Comparison of ENCODE assay signal across 9 cellular contexts in the genomic region with DNA sequence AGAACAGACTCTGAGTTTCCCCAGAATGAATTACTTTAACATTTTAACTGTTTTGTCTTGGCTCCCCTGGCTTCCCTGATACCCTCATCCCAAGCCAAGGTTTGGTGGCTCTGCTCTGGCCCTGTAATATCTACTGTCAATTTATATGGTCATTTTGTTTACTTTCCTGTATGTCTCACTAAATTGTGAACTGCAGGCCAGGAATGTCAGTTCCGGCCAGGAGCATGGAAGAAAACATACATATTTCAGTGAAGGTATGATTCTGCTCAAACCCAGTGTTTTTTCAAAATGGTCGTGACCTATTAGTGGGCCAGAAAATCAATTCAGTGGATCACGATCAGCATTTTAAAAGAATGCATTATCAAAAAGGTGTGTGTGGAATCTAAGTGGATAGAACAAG. TPM values are rescaled to one million over a fixed set of nuclear protein-coding genes. Genes with fewer than 3 reads are reported as not detected.
DNase-seq lines count a peak whose midpoint lies in the region; ATAC-seq and TF ChIP-seq lines count a peak whose summit lies in the region.
"Had no signal": no experiment of that assay in that cellular context is flagged by ENCODE, and none has a peak within 500 bp of the region (broad histone marks: within the 10 kb centered on the region; RNA-seq: fewer than 3 reads in every experiment).

No MANE protein-coding gene starts in this region.

- POLR2A ChIA-PET in CD8-positive, alpha-beta memory T cell (lab: Charles Lee) = no interaction called here

- no peaks in the 10 kb centered on the region for H3K27me3 ChIP-seq in CD8-positive, alpha-beta memory T cell (ENCODE audit: insufficient read depth, low read length, poor library complexity, severe bottlenecking)
- H3K27me3 ChIP-seq in NT2/D1 (ENCODE audit: insufficient read depth, insufficient read length) = peaks cover 5% of the 10 kb centered on the region
- no peaks in the 10 kb centered on the region for H3K27me3 ChIP-seq in effector memory CD4-positive, alpha-beta T cell (replicated peaks; ENCODE audit: control insufficient read depth, insufficient read depth, low read length, poor library complexity, severe bottlenecking)
- no peaks in the 10 kb centered on the region for H3K27me3 ChIP-seq in neutrophil

- TF ChIP-seq CTCF in neutrophil (IDR thresholded peaks at IDR 0.05) (no peak), mucosa of descending colon (IDR thresholded peaks at IDR 0.05) (no peak)

- H3K9me3 Mint-ChIP-seq in CD8-positive, alpha-beta memory T cell = peaks cover 0 to 2% (median 0%) of the 10 kb centered on the region in 5 donors

- H3K27me3 Mint-ChIP-seq in CD8-positive, alpha-beta memory T cell = peaks cover 0 to 4% of the 10 kb centered on the region in 2 donors

- peaks cover 20 to 42% (median 29%) of the 10 kb centered on the region in 3 donors for H3K4me1 Mint-ChIP-seq in CD8-positive, alpha-beta memory T cell

- H3K27ac Mint-ChIP-seq in CD8-positive, alpha-beta memory T cell = peak overlapping the region in 7 of 8 donors; percentile 9 to 98 (median 90)

- ATAC-seq in HG02798 (IDR thresholded peaks at IDR 0.05; ENCODE audit: poor library complexity, unreplicated experiment) (no peak), mucosa of descending colon (no peak)

- H3K9ac ChIP-seq in NT2/D1 (ENCODE audit: insufficient read length, low read depth) = peak overlapping the region; percentile 79

- intact Hi-C loops in mucosa of descending colon (cut with DNase I, micrococcal nuclease) = no loop called here

- H3K36me3 ChIP-seq in CD8-positive, alpha-beta memory T cell (ENCODE audit: insufficient read depth, low read length) = no peaks in the 10 kb centered on the region
- H3K36me3 ChIP-seq in NT2/D1 (ENCODE audit: insufficient read depth, insufficient read length, low read length) (no peaks in the 10 kb centered on the region), neutrophil (no peaks in the 10 kb centered on the region), mucosa of descending colon (ENCODE audit: low read depth) (no peaks in the 10 kb centered on the region)
- H3K36me3 ChIP-seq in effector memory CD4-positive, alpha-beta T cell (ENCODE audit: control insufficient read depth, insufficient read depth, low read length) = no peaks in the 10 kb centered on the region

- no peaks in the 10 kb centered on the region for H3K9me3 ChIP-seq in CD8-positive, alpha-beta memory T cell (ENCODE audit: low read length)
- H3K9me3 ChIP-seq in NT2/D1 (ENCODE audit: insufficient read depth, low read length) (no peaks in the 10 kb centered on the region), neutrophil (no peaks in the 10 kb centered on the region), mucosa of descending colon (no peaks in the 10 kb centered on the region)
- no peaks in the 10 kb centered on the region for H3K9me3 ChIP-seq in effector memory CD4-positive, alpha-beta T cell (ENCODE audit: control insufficient read depth, low read length)

- DNase-seq in CD8-positive, alpha-beta memory T cell = no peak
- DNase-seq in NT2/D1 (ENCODE audit: low read depth, low spot score) = no peak
- DNase-seq in effector memory CD4-positive, alpha-beta T cell = no peak
- DNase-seq in NCI-H526 treated with DMSO at 0.1 percent for 48 hours (lab: John Stamatoyannopoulos, UW) = no peak
- DNase-seq in NCI-H2227 (lab: John Stamatoyannopoulos, UW; ENCODE audit: unreplicated experiment) = no peak
- no peak for DNase-seq in mucosa of descending colon
- DNase-seq: stimulated activated naive CD4-positive, alpha-beta T cell treated with Interleukin-2 at 50 U/mL for 16 hours had no signal

- H3K4me3 ChIP-seq in CD8-positive, alpha-beta memory T cell (ENCODE audit: low read length) = peak overlapping the region; percentile 69
- H3K4me3 ChIP-seq in NT2/D1 (ENCODE audit: insufficient read length, low read depth) (peak overlapping the region; percentile 78), neutrophil (ENCODE audit: low read depth in 1 of 2, low read length in 1 of 2) (peak overlapping the region; percentile 75 to 81), mucosa of descending colon (no peak overlapping the region)
- peak overlapping the region; percentile 78 for H3K4me3 ChIP-seq in effector memory CD4-positive, alpha-beta T cell (ENCODE audit: insufficient read depth, low read depth, low read length, poor library complexity, severe bottlenecking)

- CTCF ChIA-PET in CD8-positive, alpha-beta memory T cell (lab: Charles Lee) = interaction anchor here (1.8 kb wide), 1 partner anchor 18 kb away, joined by 6 read pairs; no protein-coding TSS in a partner anchor

- peak overlapping the region; percentile 89 to 98 (median 94) for H3K4me3 Mint-ChIP-seq in CD8-positive, alpha-beta memory T cell

- H3K27ac ChIP-seq in CD8-positive, alpha-beta memory T cell (ENCODE audit: low read depth, low read length) = no peak overlapping the region
- H3K27ac ChIP-seq in effector memory CD4-positive, alpha-beta T cell (ENCODE audit: insufficient read depth, low read length, poor library complexity, severe bottlenecking) = no peak overlapping the region
- H3K27ac ChIP-seq in neutrophil = peak overlapping the region; percentile 94

- peaks cover 0 to 10% (median 0%) of the 10 kb centered on the region in 3 donors for H3K36me3 Mint-ChIP-seq in CD8-positive, alpha-beta memory T cell

- peaks cover 5% of the 10 kb centered on the region for H3K4me1 ChIP-seq in CD8-positive, alpha-beta memory T cell (ENCODE audit: insufficient read depth, low read length)
- H3K4me1 ChIP-seq in NT2/D1 (ENCODE audit: insufficient read depth, insufficient read length) (no peaks in the 10 kb centered on the region), neutrophil (ENCODE audit: control insufficient read depth in 1 of 2, insufficient read depth in 1 of 2, low read depth in 1 of 2, low read length in 1 of 2) (peaks cover 6 to 12% of the 10 kb centered on the region in 2 experiments), mucosa of descending colon (ENCODE audit: low read depth) (no peaks in the 10 kb centered on the region)
- H3K4me1 ChIP-seq in effector memory CD4-positive, alpha-beta T cell (ENCODE audit: control insufficient read depth, insufficient read depth, low read length, poor library complexity, severe bottlenecking) = peaks cover 6% of the 10 kb centered on the region

RNA-seq across cellular contexts. Expression of a gene that starts 1.2 kb away (rescaled TPM):
- total RNA-seq in CD8-positive, alpha-beta memory T cell = 10 to 100 TPM in 1 of 2 experiments, 1 to 10 TPM in 1; 8.5 to 11.1 TPM
- 7.1 TPM for polyA plus RNA-seq in CD8-positive, alpha-beta memory T cell
- 10 to 100 TPM; 13.1 to 13.6 (median 13.5) TPM for total RNA-seq in mucosa of descending colon

RNA-seq across cellular contexts. Expression of a gene that starts 26.3 kb away (rescaled TPM):
- total RNA-seq in CD8-positive, alpha-beta memory T cell = under 1 TPM in 1 of 2 experiments, not detected in 1; 0.15 TPM
- not detected for polyA plus RNA-seq in CD8-positive, alpha-beta memory T cell
- total RNA-seq in mucosa of descending colon = 1 to 10 TPM; 1.6 to 6.3 (median 3.3) TPM
